Comparison of ENCODE assay signal across 21 cellular contexts in the genomic region with DNA sequence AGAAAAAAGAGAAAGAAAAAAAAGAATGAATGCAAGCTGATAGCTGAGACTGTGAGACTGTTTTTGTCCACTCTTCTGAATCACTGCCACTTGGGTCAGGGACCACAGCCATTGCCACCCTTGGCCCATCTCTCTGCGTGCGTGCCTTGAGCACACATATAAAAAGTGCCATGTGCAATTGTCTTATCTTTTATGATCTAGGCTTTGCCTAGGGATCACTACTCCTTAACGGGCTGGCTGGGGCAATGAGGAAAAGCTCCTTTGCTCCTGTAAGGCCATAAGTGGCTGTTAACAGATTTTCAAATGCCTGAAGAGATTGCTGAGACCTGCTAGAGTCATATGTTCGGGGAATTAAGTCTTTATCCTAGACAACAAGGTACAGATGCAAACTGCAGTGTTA. TPM values are rescaled to one million over a fixed set of nuclear protein-coding genes. Genes with fewer than 3 reads are reported as not detected.
DNase-seq lines count a peak whose midpoint lies in the region; ATAC-seq, FAIRE-seq and TF ChIP-seq lines count a peak whose summit lies in the region.
"Had no signal": no experiment of that assay in that cellular context is flagged by ENCODE, and none has a peak within 500 bp of the region (broad histone marks: within the 10 kb centered on the region; RNA-seq: fewer than 3 reads in every experiment).

No MANE protein-coding gene starts in this region.

- H3K36me3 Mint-ChIP-seq in neural progenitor cell (peaks cover 30% of the 10 kb centered on the region), immature natural killer cell (no peaks in the 10 kb centered on the region), mesothelial cell of epicardium (no peaks in the 10 kb centered on the region)

- peak; percentile 98 for FAIRE-seq in D721Med (lab: Jason Lieb, UNC)
- FAIRE-seq: A549 had no signal

- H3K27ac ChIP-seq in colonic mucosa (peak overlapping the region; percentile 75), neural progenitor cell (no peak overlapping the region), foreskin keratinocyte (no peak overlapping the region)
- H3K27ac ChIP-seq: A549, GM23248 had no signal

- no peaks in the 10 kb centered on the region for H4K20me1 ChIP-seq in neural progenitor cell (ENCODE audit: low read depth)

- TF ChIP-seq CTCF in D721Med (IDR thresholded peaks at IDR 0.05; ENCODE audit: insufficient read depth, missing control alignments), result no peak
- no peak for TF ChIP-seq CTCF in colonic mucosa (IDR thresholded peaks at IDR 0.05)
- no peak for TF ChIP-seq CTCF in neural progenitor cell (IDR thresholded peaks at IDR 0.05)
- TF ChIP-seq CTCF in foreskin keratinocyte (conservative IDR thresholded peaks at IDR 0.05), result no peak
- TF ChIP-seq CTCF in mesothelial cell of epicardium (IDR thresholded peaks at IDR 0.05; ENCODE audit: unreplicated experiment), result no peak

- H2AFZ ChIP-seq in neural progenitor cell (replicated peaks), result no peak overlapping the region
- H2AFZ ChIP-seq: GM23248 had no signal

- DNase-seq in D721Med (ENCODE audit: insufficient read length, low spot score), result peak; percentile 88
- DNase-seq in LoVo (ENCODE audit: low spot score), result peak; percentile 40
- DNase-seq in colonic mucosa, result peak; percentile 74
- no peak for DNase-seq in neural progenitor cell (ENCODE audit: low spot score)
- DNase-seq in foreskin keratinocyte, result no peak
- no peak for DNase-seq in immature natural killer cell
- no peak for DNase-seq in mesothelial cell of epicardium (ENCODE audit: low spot score in 2 of 2, unreplicated experiment in 2 of 2)
- DNase-seq: BE2C, GM23248, H9, HFFc6, Karpas-422, MG63, NCI-H1417, NCI-H1694 treated with DMSO at 0.1 percent for 48 hours, NCI-H2081 treated with DMSO at 0.1 percent for 48 hours, NCI-H748 treated with DMSO at 0.1 percent for 48 hours had no signal

- H3K4me3 Mint-ChIP-seq in neural progenitor cell (no peak overlapping the region), immature natural killer cell (no peak overlapping the region), mesothelial cell of epicardium (no peak overlapping the region)
- H3K4me3 Mint-ChIP-seq: H9 had no signal

- H3K4me1 ChIP-seq in colonic mucosa (peaks cover 8% of the 10 kb centered on the region), neural progenitor cell (no peaks in the 10 kb centered on the region), foreskin keratinocyte (peaks cover 8% of the 10 kb centered on the region)

- H3K27me3 Mint-ChIP-seq in neural progenitor cell (ENCODE audit: insufficient read depth, low read depth), result peaks cover 2% of the 10 kb centered on the region
- peaks cover 0 to 2% (median 2%) of the 10 kb centered on the region in 3 donors for H3K27me3 Mint-ChIP-seq in immature natural killer cell (ENCODE audit: low read depth in 3 of 3)
- no peaks in the 10 kb centered on the region for H3K27me3 Mint-ChIP-seq in mesothelial cell of epicardium (ENCODE audit: low read depth)

- intact Hi-C loops in colonic mucosa (cut with DNase I), result no loop called here

- H3K9me3 ChIP-seq in colonic mucosa, result no peaks in the 10 kb centered on the region
- H3K9me3 ChIP-seq in neural progenitor cell (ENCODE audit: low read depth), result no peaks in the 10 kb centered on the region
- H3K9me3 ChIP-seq: A549, BE2C, MG63 had no signal

- H3F3A ChIP-seq in neural progenitor cell (ENCODE audit: low read depth), result no peaks in the 10 kb centered on the region

- H3K36me3 ChIP-seq in colonic mucosa, result no peaks in the 10 kb centered on the region
- no peaks in the 10 kb centered on the region for H3K36me3 ChIP-seq in neural progenitor cell
- H3K36me3 ChIP-seq: BE2C, MG63 had no signal

- H3K79me2 ChIP-seq in neural progenitor cell (ENCODE audit: low read depth), result no peaks in the 10 kb centered on the region

- H3K9ac ChIP-seq in colonic mucosa (ENCODE audit: low read depth in 2 of 2, low read length in 2 of 2) (peak overlapping the region in 1 of 2 donors; percentile 40), neural progenitor cell (no peak overlapping the region)
- H3K9ac ChIP-seq: GM23248 had no signal

- H3K4me3 ChIP-seq in colonic mucosa (no peak overlapping the region), neural progenitor cell (no peak overlapping the region)
- H3K4me3 ChIP-seq: A549, GM23248, MG63 had no signal

- H3K9me3 Mint-ChIP-seq in neural progenitor cell (no peaks in the 10 kb centered on the region), immature natural killer cell (no peaks in the 10 kb centered on the region), mesothelial cell of epicardium (no peaks in the 10 kb centered on the region)
- H3K9me3 Mint-ChIP-seq: H9, HFFc6 had no signal

- ATAC-seq in foreskin keratinocyte, result no peak
- no peak for ATAC-seq in GM18502 (IDR thresholded peaks at IDR 0.05; ENCODE audit: poor library complexity, unreplicated experiment)
- ATAC-seq: A549, Panc1 had no signal

- H3K27ac Mint-ChIP-seq in neural progenitor cell (peak overlapping the region; percentile 74), immature natural killer cell (no peak overlapping the region), mesothelial cell of epicardium (no peak overlapping the region)
- H3K27ac Mint-ChIP-seq: HFFc6 had no signal

- no peaks in the 10 kb centered on the region for H3K27me3 ChIP-seq in colonic mucosa
- no peaks in the 10 kb centered on the region for H3K27me3 ChIP-seq in neural progenitor cell
- no peaks in the 10 kb centered on the region for H3K27me3 ChIP-seq in foreskin keratinocyte
- H3K27me3 ChIP-seq: BE2C, MG63 had no signal

- H3K4me2 ChIP-seq in neural progenitor cell, result no peak overlapping the region
- H3K4me2 ChIP-seq: A549 had no signal

- H3K4me1 Mint-ChIP-seq in neural progenitor cell, result peaks cover 17% of the 10 kb centered on the region
- peaks cover 9 to 11% of the 10 kb centered on the region in 2 donors for H3K4me1 Mint-ChIP-seq in immature natural killer cell
- H3K4me1 Mint-ChIP-seq in mesothelial cell of epicardium, result no peaks in the 10 kb centered on the region

RNA-seq across cellular contexts. Expression of a gene that starts 8.2 kb away (rescaled TPM):
- total RNA-seq in colonic mucosa, result not detected
- total RNA-seq in neural progenitor cell (ENCODE audit: low replicate concordance), result not detected in 2 replicates
- total RNA-seq in foreskin keratinocyte, result not detected in 2 replicates
- not detected in 2 replicates for polyA plus RNA-seq in foreskin keratinocyte
- polyA plus RNA-seq in immature natural killer cell, result under 1 TPM in 1 of 3 donors, not detected in 2; 0.22 TPM
- not detected in 3 replicates for total RNA-seq in mesothelial cell of epicardium
- total RNA-seq: GM23248, H9, HFFc6, NCI-H460 had no signal
- polyA plus RNA-seq: A549, GM23248 had no signal

RNA-seq across cellular contexts. Expression of a gene that starts 13.1 kb away (rescaled TPM):
- total RNA-seq in colonic mucosa (10 to 100 TPM; 26.9 to 54.0 TPM), neural progenitor cell (ENCODE audit: low replicate concordance) (3.9 and 11.3 TPM in 2 replicates), foreskin keratinocyte (0.71 TPM in 2 replicates), mesothelial cell of epicardium (3.9 to 5.1 TPM (median 4.3 TPM) in 3 replicates)
- polyA plus RNA-seq in foreskin keratinocyte (0.42 and 0.49 TPM in 2 replicates), immature natural killer cell (not detected)

RNA-seq across cellular contexts. Expression of a gene that starts 43.5 kb away (rescaled TPM):
- under 1 TPM; 0.27 to 0.69 TPM for total RNA-seq in colonic mucosa
- total RNA-seq in neural progenitor cell (ENCODE audit: low replicate concordance), result not detected in 2 replicates
- not detected in 2 replicates for total RNA-seq in foreskin keratinocyte
- polyA plus RNA-seq in foreskin keratinocyte, result not detected in 2 replicates
- polyA plus RNA-seq in immature natural killer cell, result 1,000 to 10,000 TPM in 1 of 3 donors, 100 to 1,000 TPM in 2; 598 to 1,411 (median 608) TPM
- not detected in 3 replicates for total RNA-seq in mesothelial cell of epicardium
- total RNA-seq: GM23248, H9, HFFc6, NCI-H460 had no signal
- polyA plus RNA-seq: GM23248 had no signal

Comparison
In these comparisons a context has a peak if more than half of its experiments do, and no peak if none do; other contexts are left out.
1. DNase-seq: peak in D721Med (single experiment), LoVo (single experiment) and colonic mucosa (single experiment); none in neural progenitor cell (single experiment), foreskin keratinocyte (0 of 2), immature natural killer cell (0 of 3) and mesothelial cell of epicardium (0 of 2).